Comparison of ENCODE assay signal across 8 cellular contexts in the genomic region with DNA sequence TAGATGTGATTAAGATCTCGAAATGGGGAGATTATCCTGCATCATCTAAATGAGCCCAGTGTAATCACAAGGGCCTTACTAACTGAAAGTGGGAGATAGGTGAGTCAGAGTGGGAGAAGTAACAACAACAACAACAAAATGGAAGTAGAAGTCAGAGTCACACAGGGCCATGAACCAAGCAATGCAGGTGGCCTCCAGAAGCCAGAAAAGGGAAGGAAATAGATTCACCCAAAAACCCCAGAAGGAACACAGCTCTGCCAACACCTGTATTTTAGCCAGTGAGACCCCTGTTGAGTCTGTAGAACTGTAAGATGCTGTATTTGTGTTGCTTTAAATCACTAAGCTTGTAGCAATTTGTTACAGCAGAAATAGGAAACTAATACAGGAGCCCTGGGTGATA. TPM values are rescaled to one million over a fixed set of nuclear protein-coding genes. Genes with fewer than 3 reads are reported as not detected.
DNase-seq lines count a peak whose midpoint lies in the region; ATAC-seq, FAIRE-seq and TF ChIP-seq lines count a peak whose summit lies in the region.

No MANE protein-coding gene starts in this region.

- no peaks in the 10 kb centered on the region for H3K9me2 ChIP-seq in Karpas-422 (replicated peaks; ENCODE audit: insufficient read depth, low read length)

- H3K36me3 ChIP-seq in ACC112 (ENCODE audit: insufficient read depth, low read length) (peaks cover 13% of the 10 kb centered on the region; the same call in 1 of the 2 replicates), endothelial cell of umbilical vein (ENCODE audit: control insufficient read depth in 2 of 2, extremely low read depth in 1 of 2, insufficient read depth in 2 of 2, low read length in 2 of 2) (peaks cover 13 to 27% of the 10 kb centered on the region in 2 experiments), Karpas-422 (ENCODE audit: insufficient read depth, low read length) (peaks cover 8% of the 10 kb centered on the region; the same call in 1 of the 2 replicates)

- peak; percentile 87 for FAIRE-seq in GM19239 (lab: Jason Lieb, UNC)
- FAIRE-seq in endothelial cell of umbilical vein (lab: Jason Lieb, UNC) = peak; percentile 40

- H3K4me3 ChIP-seq in ACC112 (ENCODE audit: low read depth, low read length) (peak overlapping the region; percentile 76; the same call in 1 of the 2 replicates), endothelial cell of umbilical vein (replicated peaks in 1 of 3; ENCODE audit: insufficient read depth in 1 of 3, low read depth in 1 of 3, low read length in 3 of 3) (no peak overlapping the region), Karpas-422 (ENCODE audit: low read length) (no peak overlapping the region)

- no peak overlapping the region for H2AFZ ChIP-seq in ACC112 (ENCODE audit: low read length, unreplicated experiment)
- H2AFZ ChIP-seq in endothelial cell of umbilical vein (ENCODE audit: low read depth, low read length) = no peak overlapping the region
- no peak overlapping the region for H2AFZ ChIP-seq in Karpas-422 (ENCODE audit: low read length)

- DNase-seq in GM19239 (ENCODE audit: insufficient read length, low spot score) = no peak
- peak; percentile 26 for DNase-seq in endothelial cell of umbilical vein (ENCODE audit: low read depth, low spot score)
- DNase-seq in Karpas-422 = no peak
- no peak for DNase-seq in stimulated activated CD4-positive, alpha-beta T cell treated with anti-CD3 and anti-CD28 coated beads, Interleukin-15, amount 100 ng/mL, for 24 hours
- no peak for DNase-seq in GDM1 (lab: John Stamatoyannopoulos, UW)
- DNase-seq in DMS114 treated with DMSO at 0.1 percent for 48 hours (lab: John Stamatoyannopoulos, UW; ENCODE audit: unreplicated experiment) = no peak

- peak overlapping the region; percentile 98; the same call in 1 of the 2 replicates for H3K27ac ChIP-seq in ACC112 (ENCODE audit: low read depth, low read length)
- peak overlapping the region; percentile 98 for H3K27ac ChIP-seq in endothelial cell of umbilical vein (ENCODE audit: insufficient read depth, low read depth, low read length)
- H3K27ac ChIP-seq in Karpas-422 (ENCODE audit: low read length) = no peak overlapping the region

- H4K20me1 ChIP-seq in endothelial cell of umbilical vein (replicated peaks; ENCODE audit: control insufficient read depth, extremely low read depth, insufficient read depth, low read length) = no peaks in the 10 kb centered on the region
- H4K20me1 ChIP-seq in Karpas-422 (ENCODE audit: insufficient read depth, low read depth, low read length) = peaks cover 37% of the 10 kb centered on the region; the same call in 1 of the 2 replicates

- intact Hi-C loops in endothelial cell of umbilical vein (cut with micrococcal nuclease) = loop anchor here (5.0 to 10.0 kb wide), 4 partner anchors 269 to 1906 kb away; no protein-coding TSS in a partner anchor

- H3K9me3 ChIP-seq in endothelial cell of umbilical vein (replicated peaks; ENCODE audit: control insufficient read depth, insufficient read depth, low read length) (no peaks in the 10 kb centered on the region), Karpas-422 (ENCODE audit: low read length) (no peaks in the 10 kb centered on the region)

- dilution Hi-C loops in endothelial cell of umbilical vein (cut with MboI; ENCODE audit: extremely low pct_ligation_motif_present, low sequenced_read_pairs) = no loop called here

- H3K4me2 ChIP-seq in endothelial cell of umbilical vein (ENCODE audit: insufficient read depth, low read length) = peak overlapping the region; percentile 85
- H3K4me2 ChIP-seq in Karpas-422 (ENCODE audit: low read depth, low read length, poor library complexity, severe bottlenecking) = no peak overlapping the region

- POLR2A ChIA-PET in endothelial cell of umbilical vein (lab: Charles Lee) = no interaction called here

- no peak for TF ChIP-seq CTCF in endothelial cell of umbilical vein (IDR thresholded peaks at IDR 0.05; ENCODE audit: extremely low read depth in 1 of 2, insufficient read depth in 1 of 2, low read depth in 1 of 2, low read length in 2 of 2)

- CTCF ChIA-PET in endothelial cell of umbilical vein (lab: Charles Lee) = interaction anchor here (1.1 to 7.5 kb wide), 3 partner anchors 30 to 141 kb away, joined by 3 to 71 read pairs (median 5); a partner anchor contains a TSS

- TF ChIP-seq POLR2A in endothelial cell of umbilical vein (IDR thresholded peaks at IDR 0.05; ENCODE audit: low read depth, low read length) = no peak

- no peaks in the 10 kb centered on the region for H3K9me1 ChIP-seq in endothelial cell of umbilical vein (replicated peaks; ENCODE audit: control insufficient read depth, extremely low read depth, insufficient read depth, low read length)

- H3K9ac ChIP-seq in endothelial cell of umbilical vein (replicated peaks; ENCODE audit: extremely low read depth, insufficient read depth, low read length) (peak overlapping the region; percentile 100), Karpas-422 (ENCODE audit: low read length) (no peak overlapping the region)

- no TSS peak for BruUV-seq in endothelial cell of umbilical vein (replicated peaks; lab: Mats Ljungman, UMichigan)

- no peaks in the 10 kb centered on the region for H3K27me3 ChIP-seq in ACC112 (ENCODE audit: insufficient read depth, low read length)
- no peaks in the 10 kb centered on the region for H3K27me3 ChIP-seq in endothelial cell of umbilical vein (ENCODE audit: control insufficient read depth in 2 of 2, insufficient read depth in 2 of 2, low read length in 2 of 2)
- H3K27me3 ChIP-seq in Karpas-422 (ENCODE audit: low read length) = no peaks in the 10 kb centered on the region

- peaks cover 47% of the 10 kb centered on the region for H3K4me1 ChIP-seq in ACC112 (ENCODE audit: control insufficient read depth, insufficient read depth, low read length, unreplicated experiment)
- H3K4me1 ChIP-seq in endothelial cell of umbilical vein (ENCODE audit: control insufficient read depth, extremely low read depth, insufficient read depth, low read length) = peaks cover 36% of the 10 kb centered on the region
- H3K4me1 ChIP-seq in Karpas-422 (ENCODE audit: low read length) = peaks cover 43% of the 10 kb centered on the region

- H3K79me2 ChIP-seq in ACC112 (ENCODE audit: control insufficient read depth, insufficient read depth, low read length, unreplicated experiment) (peaks cover 56% of the 10 kb centered on the region), endothelial cell of umbilical vein (ENCODE audit: control insufficient read depth, insufficient read depth, low read length) (peaks cover 62% of the 10 kb centered on the region), Karpas-422 (ENCODE audit: low read length) (peaks cover 49% of the 10 kb centered on the region)

- peak; percentile 37 for ATAC-seq in HG03575 (IDR thresholded peaks at IDR 0.05; ENCODE audit: extremely low read depth, insufficient number of reproducible peaks, low FRiP score, unreplicated experiment)

RNA-seq across cellular contexts. Expression of a gene that starts 4.1 kb away (rescaled TPM):
- 646 and 750 TPM in 2 replicates for total RNA-seq in endothelial cell of umbilical vein
- 1,279 and 1,305 TPM in 2 replicates for polyA plus RNA-seq in endothelial cell of umbilical vein
- 932 and 979 TPM in 2 replicates for polyA plus RNA-seq in endothelial cell of umbilical vein (2011; cell fraction: cytosol; rRNA removed)
- polyA plus RNA-seq in endothelial cell of umbilical vein (2011; cell fraction: nucleus; rRNA removed) = 499 and 553 TPM in 2 replicates
- polyA plus RNA-seq in endothelial cell of umbilical vein (2012) = 872 and 924 TPM in 2 replicates
- polyA minus RNA-seq in endothelial cell of umbilical vein = 382 and 436 TPM in 2 replicates
- polyA minus RNA-seq in endothelial cell of umbilical vein (2011; cell fraction: cytosol; rRNA and poly(A)+ RNA removed) = 143 TPM
- polyA minus RNA-seq in endothelial cell of umbilical vein (2011; cell fraction: nucleus; rRNA and poly(A)+ RNA removed) = 115 and 117 TPM in 2 replicates
- 141 and 188 TPM in 2 replicates for total RNA-seq in Karpas-422 (2014; rRNA removed; shearing (Covaris generic); ENCODE audit: low replicate concordance)

RNA-seq across cellular contexts. Expression of a gene that starts 21.3 kb away (rescaled TPM):
- 2.1 and 2.5 TPM in 2 replicates for total RNA-seq in endothelial cell of umbilical vein
- polyA plus RNA-seq in endothelial cell of umbilical vein = 0.13 and 0.25 TPM in 2 replicates
- polyA plus RNA-seq in endothelial cell of umbilical vein (2011; cell fraction: cytosol; rRNA removed) = 0.69 and 0.97 TPM in 2 replicates
- 2.2 and 2.7 TPM in 2 replicates for polyA plus RNA-seq in endothelial cell of umbilical vein (2011; cell fraction: nucleus; rRNA removed)
- 0.71 and 1.0 TPM in 2 replicates for polyA plus RNA-seq in endothelial cell of umbilical vein (2012)
- 0.79 TPM in 1 of 2 replicates, not detected in the other for polyA minus RNA-seq in endothelial cell of umbilical vein
- polyA minus RNA-seq in endothelial cell of umbilical vein (2011; cell fraction: cytosol; rRNA and poly(A)+ RNA removed) = not detected
- 0.91 and 2.2 TPM in 2 replicates for polyA minus RNA-seq in endothelial cell of umbilical vein (2011; cell fraction: nucleus; rRNA and poly(A)+ RNA removed)
- 1.2 TPM in 1 of 2 replicates, not detected in the other for total RNA-seq in Karpas-422 (2014; rRNA removed; shearing (Covaris generic); ENCODE audit: low replicate concordance)

RNA-seq across cellular contexts. Expression of a gene that starts 24.2 kb away (rescaled TPM):
- total RNA-seq in endothelial cell of umbilical vein = 0.15 and 0.16 TPM in 2 replicates
- polyA plus RNA-seq in endothelial cell of umbilical vein = 0.10 and 0.15 TPM in 2 replicates
- 0.06 and 0.11 TPM in 2 replicates for polyA plus RNA-seq in endothelial cell of umbilical vein (2011; cell fraction: cytosol; rRNA removed)
- polyA plus RNA-seq in endothelial cell of umbilical vein (2011; cell fraction: nucleus; rRNA removed) = 0.32 and 0.33 TPM in 2 replicates
- polyA plus RNA-seq in endothelial cell of umbilical vein (2012) = 0.05 and 0.15 TPM in 2 replicates
- polyA minus RNA-seq in endothelial cell of umbilical vein = 0.17 TPM in 1 of 2 replicates, not detected in the other
- not detected for polyA minus RNA-seq in endothelial cell of umbilical vein (2011; cell fraction: cytosol; rRNA and poly(A)+ RNA removed)
- 0.10 and 0.19 TPM in 2 replicates for polyA minus RNA-seq in endothelial cell of umbilical vein (2011; cell fraction: nucleus; rRNA and poly(A)+ RNA removed)
- total RNA-seq in Karpas-422 (2014; rRNA removed; shearing (Covaris generic); ENCODE audit: low replicate concordance) = not detected in 2 replicates

RNA-seq across cellular contexts. Expression of a gene that starts 32.8 kb away (rescaled TPM):
- not detected in 2 replicates for total RNA-seq in endothelial cell of umbilical vein
- not detected in 2 replicates for polyA plus RNA-seq in endothelial cell of umbilical vein
- polyA plus RNA-seq in endothelial cell of umbilical vein (2011; cell fraction: cytosol; rRNA removed) = not detected in 2 replicates
- not detected in 2 replicates for polyA plus RNA-seq in endothelial cell of umbilical vein (2011; cell fraction: nucleus; rRNA removed)
- not detected in 2 replicates for polyA plus RNA-seq in endothelial cell of umbilical vein (2012)
- not detected in 2 replicates for polyA minus RNA-seq in endothelial cell of umbilical vein
- polyA minus RNA-seq in endothelial cell of umbilical vein (2011; cell fraction: cytosol; rRNA and poly(A)+ RNA removed) = not detected
- polyA minus RNA-seq in endothelial cell of umbilical vein (2011; cell fraction: nucleus; rRNA and poly(A)+ RNA removed) = not detected in 2 replicates
- total RNA-seq in Karpas-422 (2014; rRNA removed; shearing (Covaris generic); ENCODE audit: low replicate concordance) = not detected in 2 replicates

RNA-seq across cellular contexts. Expression of a gene that starts 58.8 kb away (rescaled TPM):
- total RNA-seq in endothelial cell of umbilical vein = 0.18 TPM in 1 of 2 replicates, not detected in the other
- polyA plus RNA-seq in endothelial cell of umbilical vein = not detected in 2 replicates
- 0.09 TPM in 1 of 2 replicates, not detected in the other for polyA plus RNA-seq in endothelial cell of umbilical vein (2011; cell fraction: cytosol; rRNA removed)
- polyA plus RNA-seq in endothelial cell of umbilical vein (2011; cell fraction: nucleus; rRNA removed) = not detected in 2 replicates
- polyA plus RNA-seq in endothelial cell of umbilical vein (2012) = not detected in 2 replicates
- polyA minus RNA-seq in endothelial cell of umbilical vein = not detected in 2 replicates
- polyA minus RNA-seq in endothelial cell of umbilical vein (2011; cell fraction: cytosol; rRNA and poly(A)+ RNA removed) = not detected
- polyA minus RNA-seq in endothelial cell of umbilical vein (2011; cell fraction: nucleus; rRNA and poly(A)+ RNA removed) = not detected in 2 replicates
- not detected in 2 replicates for total RNA-seq in Karpas-422 (2014; rRNA removed; shearing (Covaris generic); ENCODE audit: low replicate concordance)
